ENCODE assay signal across 10 cellular contexts in the genomic region with DNA sequence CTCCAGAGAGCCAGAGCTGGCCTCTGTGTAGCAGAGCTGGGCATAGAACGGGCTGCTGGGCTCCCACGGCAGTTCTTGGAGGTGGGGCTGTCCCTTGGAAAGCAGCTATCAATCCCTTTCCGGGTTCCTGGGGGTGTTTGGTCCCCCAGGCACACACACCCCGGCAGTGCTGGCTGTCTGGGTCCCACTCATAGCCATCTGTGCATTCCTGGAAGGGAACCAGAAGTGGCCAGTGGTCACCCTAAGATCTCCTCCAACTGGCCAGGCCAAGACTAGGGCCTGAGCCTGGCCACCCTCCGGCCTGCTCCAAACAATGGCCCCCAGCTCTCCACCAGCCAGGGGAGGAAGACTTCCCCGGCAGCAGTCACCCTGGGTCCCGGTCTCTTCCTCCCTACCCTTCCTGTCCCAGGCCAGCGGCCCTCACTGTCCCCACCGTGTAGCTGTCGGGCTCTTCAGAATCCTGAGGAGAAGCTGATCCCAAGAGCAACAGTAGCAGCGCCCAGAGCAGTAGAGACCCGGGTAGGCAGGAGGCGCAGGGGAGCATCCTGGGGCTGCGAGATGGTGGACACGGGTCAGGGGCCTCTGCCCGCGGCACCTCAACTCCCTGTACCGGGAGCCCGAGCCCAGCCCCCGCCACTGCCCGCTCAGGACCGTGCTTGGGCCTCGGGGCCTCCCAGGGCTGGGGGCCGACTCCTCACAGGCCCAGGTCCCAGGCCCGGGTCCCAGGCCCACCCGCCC. TPM values are rescaled to one million over a fixed set of nuclear protein-coding genes. Genes with fewer than 3 reads are reported as not detected.
DNase-seq lines count a peak whose midpoint lies in the region; ATAC-seq and TF ChIP-seq lines count a peak whose summit lies in the region.
"Had no signal": no experiment of that assay in that cellular context is flagged by ENCODE, and none has a peak within 500 bp of the region (broad histone marks: within the 10 kb centered on the region; RNA-seq: fewer than 3 reads in every experiment).

No MANE protein-coding gene starts in this region.

- peak overlapping the region; percentile 96 for H3K4me2 ChIP-seq in fibroblast of lung (ENCODE audit: extremely low read depth, insufficient read depth, low read length)

- H3K9me3 ChIP-seq in SJSA1 (replicated peaks) (0 out of 2 replicates have a peak, but pooled peaks cover 3% of the 10 kb centered on the region), fibroblast of lung (ENCODE audit: control insufficient read depth, insufficient read depth, low read depth, low read length) (no peaks in the 10 kb centered on the region)

- H3K4me1 Mint-ChIP-seq in neural crest cell = peaks cover 38% of the 10 kb centered on the region

- peak overlapping the region; percentile 6 for H3K27ac Mint-ChIP-seq in neural crest cell (ENCODE audit: unreplicated experiment)

- H3K4me3 Mint-ChIP-seq in neural crest cell = peak overlapping the region; percentile 85

- H3K36me3 Mint-ChIP-seq in neural crest cell (ENCODE audit: low read depth) = peaks cover 3% of the 10 kb centered on the region

- peaks cover 4% of the 10 kb centered on the region for H3K27me3 Mint-ChIP-seq in neural crest cell (ENCODE audit: low read depth)

- H3K4me3 ChIP-seq in SJSA1 = peak overlapping the region; percentile 68
- peak overlapping the region; percentile 64 to 81 (median 76) for H3K4me3 ChIP-seq in fibroblast of lung (replicated peaks in 1 of 4; ENCODE audit: control extremely low read depth in 1 of 4, insufficient read depth in 1 of 4, low read depth in 3 of 4, low read length in 4 of 4)

- H3K27ac ChIP-seq in SJSA1 = peak overlapping the region; percentile 57
- H3K27ac ChIP-seq in fibroblast of lung (ENCODE audit: insufficient read depth, low read length) = peak overlapping the region; percentile 88

- TF ChIP-seq CTCF in AG09319 (IDR thresholded peaks at IDR 0.05; ENCODE audit: low read depth, low read length) (peak; percentile 26), fibroblast of lung (conservative IDR thresholded peaks at IDR 0.05 in 1 of 2, IDR thresholded peaks at IDR 0.05 in 1 of 2; ENCODE audit: low read depth in 1 of 2, low read length in 2 of 2) (peak; percentile 21 to 22), neural crest cell (conservative IDR thresholded peaks at IDR 0.05) (no peak)

- H3K36me3 ChIP-seq in SJSA1 (peaks cover 55% of the 10 kb centered on the region), fibroblast of lung (ENCODE audit: control insufficient read depth, insufficient read depth, low read length) (peaks cover 23% of the 10 kb centered on the region)

- no peak overlapping the region for H2AFZ ChIP-seq in fibroblast of lung (ENCODE audit: low read length)

- peak overlapping the region; percentile 82 for H3K9ac ChIP-seq in fibroblast of lung (ENCODE audit: insufficient read depth, low read length)

- H3K9me3 Mint-ChIP-seq in neural crest cell = no peaks in the 10 kb centered on the region

- no peaks in the 10 kb centered on the region for H4K20me1 ChIP-seq in fibroblast of lung (ENCODE audit: control insufficient read depth, extremely low read depth, insufficient read depth, low read length)

- no peak for DNase-seq in AG09319 (ENCODE audit: extremely low read depth, low read depth)
- DNase-seq in SJSA1 (ENCODE audit: low read depth in 1 of 2, low spot score in 2 of 2) = peak; percentile 82 to 84
- peak; percentile 21 to 41 for DNase-seq in fibroblast of lung (ENCODE audit: low read depth in 2 of 2)
- no peak for DNase-seq in neural crest cell (ENCODE audit: low read depth, low spot score)
- no peak for DNase-seq in NCI-H1930 (lab: John Stamatoyannopoulos, UW)
- DNase-seq: NCI-H510A treated with DMSO at 0.1 percent for 48 hours had no signal

- peaks cover 30% of the 10 kb centered on the region for H3K79me2 ChIP-seq in fibroblast of lung (ENCODE audit: control insufficient read depth, insufficient read depth, low read length)

- H3K4me1 ChIP-seq in SJSA1 (replicated peaks) (peaks cover 35% of the 10 kb centered on the region), fibroblast of lung (ENCODE audit: control insufficient read depth, extremely low read depth, insufficient read depth, low read length) (peaks cover 23% of the 10 kb centered on the region)

- H3K27me3 ChIP-seq in SJSA1 (replicated peaks) (no peaks in the 10 kb centered on the region), fibroblast of lung (ENCODE audit: control insufficient read depth, insufficient read depth, low read length) (no peaks in the 10 kb centered on the region)

- ATAC-seq in HG03139 (IDR thresholded peaks at IDR 0.05; ENCODE audit: unreplicated experiment) (no peak), GM19395 (IDR thresholded peaks at IDR 0.05; ENCODE audit: unreplicated experiment) (no peak), GM21423 (IDR thresholded peaks at IDR 0.05; ENCODE audit: unreplicated experiment) (no peak)
- ATAC-seq: GM12878 had no signal

RNA-seq across cellular contexts. Expression of a gene that starts 0.6 kb away (rescaled TPM):
- 120 and 194 TPM in 2 replicates for total RNA-seq in SJSA1 (2014; rRNA removed; shearing (Covaris generic))
- total RNA-seq in fibroblast of lung (48.0 and 74.0 TPM in 2 replicates), neural crest cell (36.0 and 38.0 TPM in 2 replicates)
- 156 and 161 TPM in 2 replicates for polyA plus RNA-seq in fibroblast of lung
- 183 and 220 TPM in 2 replicates for polyA plus RNA-seq in fibroblast of lung (2012)
- 196 and 270 TPM in 2 replicates for polyA minus RNA-seq in fibroblast of lung (ENCODE audit: low replicate concordance)

RNA-seq across cellular contexts. Expression of a gene that starts 7.7 kb away (rescaled TPM):
- total RNA-seq in SJSA1 (2014; rRNA removed; shearing (Covaris generic)) = 1.9 TPM in 1 of 2 replicates, not detected in the other
- total RNA-seq in fibroblast of lung (not detected in 2 replicates), neural crest cell (not detected in 2 replicates)
- 0.10 TPM in 1 of 2 replicates, not detected in the other for polyA plus RNA-seq in fibroblast of lung
- polyA plus RNA-seq in fibroblast of lung (2012) = 0.09 TPM in 1 of 2 replicates, not detected in the other
- polyA minus RNA-seq in fibroblast of lung (ENCODE audit: low replicate concordance) = 0.30 TPM in 1 of 2 replicates, not detected in the other

RNA-seq across cellular contexts. Expression of a gene that starts 11.7 kb away (rescaled TPM):
- total RNA-seq in SJSA1 (2014; rRNA removed; shearing (Covaris generic)) = 121 and 130 TPM in 2 replicates
- total RNA-seq in fibroblast of lung (38.8 and 56.8 TPM in 2 replicates), neural crest cell (63.8 and 73.5 TPM in 2 replicates)
- 18.7 and 23.6 TPM in 2 replicates for polyA plus RNA-seq in fibroblast of lung
- polyA plus RNA-seq in fibroblast of lung (2012) = 38.4 and 38.7 TPM in 2 replicates
- polyA minus RNA-seq in fibroblast of lung (ENCODE audit: low replicate concordance) = 35.5 and 62.4 TPM in 2 replicates

RNA-seq across cellular contexts. Expression of a gene that starts 14.0 kb away (rescaled TPM):
- total RNA-seq in SJSA1 (2014; rRNA removed; shearing (Covaris generic)) = 4,273 and 4,722 TPM in 2 replicates
- total RNA-seq in fibroblast of lung (486 and 680 TPM in 2 replicates), neural crest cell (1,357 and 1,437 TPM in 2 replicates)
- polyA plus RNA-seq in fibroblast of lung = 1,603 and 2,451 TPM in 2 replicates
- polyA plus RNA-seq in fibroblast of lung (2012) = 1,587 and 2,309 TPM in 2 replicates
- polyA minus RNA-seq in fibroblast of lung (ENCODE audit: low replicate concordance) = 2,086 and 2,396 TPM in 2 replicates

RNA-seq across cellular contexts. Expression of a gene that starts 16.3 kb away (rescaled TPM):
- total RNA-seq in SJSA1 (2014; rRNA removed; shearing (Covaris generic)) = 295 and 309 TPM in 2 replicates
- 134 and 168 TPM in 2 replicates for total RNA-seq in fibroblast of lung
- polyA plus RNA-seq in fibroblast of lung = 81.0 and 132 TPM in 2 replicates
- 102 and 166 TPM in 2 replicates for polyA plus RNA-seq in fibroblast of lung (2012)
- polyA minus RNA-seq in fibroblast of lung (ENCODE audit: low replicate concordance) = 125 and 200 TPM in 2 replicates
- total RNA-seq in neural crest cell = 88.1 and 90.0 TPM in 2 replicates

Comparison
In these comparisons a context has a peak if more than half of its experiments do, and no peak if none do; other contexts are left out.
1. DNase-seq: peak in SJSA1 (2 of 2) and fibroblast of lung (2 of 2); none in AG09319 (single experiment), neural crest cell (single experiment) and NCI-H1930 (0 of 2).